1 cellular context compared by ENCODE assay signal in the genomic region with DNA sequence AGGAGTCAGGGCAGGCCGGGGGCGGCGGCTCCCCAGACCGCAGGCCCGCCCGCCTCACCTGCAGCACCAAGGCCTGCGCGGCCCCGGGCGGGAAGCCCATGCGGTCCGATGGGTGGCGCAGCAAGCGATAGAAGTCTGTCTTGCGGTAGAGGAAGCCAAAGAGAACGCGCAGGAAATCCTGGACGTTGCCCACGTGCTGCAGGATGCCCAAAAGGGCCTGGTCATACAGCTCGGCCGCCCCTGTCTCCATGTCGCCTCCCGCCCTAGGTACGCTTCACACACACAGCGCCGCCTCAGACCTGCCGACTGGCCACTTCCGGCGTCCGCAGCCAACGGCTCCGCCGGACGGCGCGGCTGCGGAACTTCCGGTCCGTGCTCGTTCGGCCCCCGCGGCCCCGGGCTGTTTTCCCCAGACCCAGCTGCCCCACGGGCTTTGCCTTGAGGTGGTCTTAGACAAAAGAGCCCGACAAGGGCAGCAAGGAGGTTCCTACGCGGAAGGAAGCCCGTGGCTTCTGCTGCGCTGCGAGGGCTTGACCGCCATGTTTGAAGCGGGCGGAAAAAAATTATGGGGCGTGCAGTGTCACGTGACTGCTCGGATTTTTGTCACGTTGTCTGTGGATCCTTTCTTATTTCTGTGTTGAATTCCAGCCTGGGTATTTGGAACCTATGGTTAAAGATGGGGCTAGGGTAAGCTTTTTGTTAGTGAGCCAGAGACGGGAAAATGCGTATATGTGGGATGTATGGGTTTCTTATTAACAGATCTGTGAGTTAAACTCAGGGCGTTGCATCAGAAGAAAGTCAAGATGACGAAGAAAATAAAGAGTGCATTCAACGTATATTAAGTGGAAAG.
TF ChIP-seq lines count a peak whose summit lies in the region.

A gene (minus strand): TSS at position 308 of the 850 bp plus-strand sequence. CDS start 58 bp downstream, at position 250.

TF ChIP-seq in HEK293, 187 proteins besides CTCF, POLR2A, EP300 and RAD21 (continued from another document and continues in another):
- TF ChIP-seq, protein P1, sequence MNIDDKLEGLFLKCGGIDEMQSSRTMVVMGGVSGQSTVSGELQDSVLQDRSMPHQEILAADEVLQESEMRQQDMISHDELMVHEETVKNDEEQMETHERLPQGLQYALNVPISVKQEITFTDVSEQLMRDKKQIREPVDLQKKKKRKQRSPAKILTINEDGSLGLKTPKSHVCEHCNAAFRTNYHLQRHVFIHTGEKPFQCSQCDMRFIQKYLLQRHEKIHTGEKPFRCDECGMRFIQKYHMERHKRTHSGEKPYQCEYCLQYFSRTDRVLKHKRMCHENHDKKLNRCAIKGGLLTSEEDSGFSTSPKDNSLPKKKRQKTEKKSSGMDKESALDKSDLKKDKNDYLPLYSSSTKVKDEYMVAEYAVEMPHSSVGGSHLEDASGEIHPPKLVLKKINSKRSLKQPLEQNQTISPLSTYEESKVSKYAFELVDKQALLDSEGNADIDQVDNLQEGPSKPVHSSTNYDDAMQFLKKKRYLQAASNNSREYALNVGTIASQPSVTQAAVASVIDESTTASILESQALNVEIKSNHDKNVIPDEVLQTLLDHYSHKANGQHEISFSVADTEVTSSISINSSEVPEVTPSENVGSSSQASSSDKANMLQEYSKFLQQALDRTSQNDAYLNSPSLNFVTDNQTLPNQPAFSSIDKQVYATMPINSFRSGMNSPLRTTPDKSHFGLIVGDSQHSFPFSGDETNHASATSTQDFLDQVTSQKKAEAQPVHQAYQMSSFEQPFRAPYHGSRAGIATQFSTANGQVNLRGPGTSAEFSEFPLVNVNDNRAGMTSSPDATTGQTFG (tag by site-specific recombination; IDR thresholded peaks at IDR 0.05; ENCODE audit: borderline replicate concordance) = no peak
- TF ChIP-seq, protein P2, sequence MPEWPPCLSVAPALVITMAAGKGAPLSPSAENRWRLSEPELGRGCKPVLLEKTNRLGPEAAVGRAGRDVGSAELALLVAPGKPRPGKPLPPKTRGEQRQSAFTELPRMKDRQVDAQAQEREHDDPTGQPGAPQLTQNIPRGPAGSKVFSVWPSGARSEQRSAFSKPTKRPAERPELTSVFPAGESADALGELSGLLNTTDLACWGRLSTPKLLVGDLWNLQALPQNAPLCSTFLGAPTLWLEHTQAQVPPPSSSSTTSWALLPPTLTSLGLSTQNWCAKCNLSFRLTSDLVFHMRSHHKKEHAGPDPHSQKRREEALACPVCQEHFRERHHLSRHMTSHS (tag by site-specific recombination; IDR thresholded peaks at IDR 0.05) = peak; percentile 64; the same call in 1 of the 2 replicates
- TF ChIP-seq ZBTB8A (tag by site-specific recombination; IDR thresholded peaks at IDR 0.05) (peak; percentile 79), ZNF530 (tag by site-specific recombination; IDR thresholded peaks at IDR 0.05; ENCODE audit: low read depth) (no peak), ZNF37A (tag by site-specific recombination; IDR thresholded peaks at IDR 0.05) (no peak), ZNF843 (tag by site-specific recombination; IDR thresholded peaks at IDR 0.05) (peak; percentile 75; the same call in 1 of the 2 replicates), SP2 (tag by site-specific recombination; IDR thresholded peaks at IDR 0.05) (peak; percentile 89), ZNF311 (tag by site-specific recombination; IDR thresholded peaks at IDR 0.05; ENCODE audit: borderline replicate concordance) (no peak), RBAK (tag by site-specific recombination; IDR thresholded peaks at IDR 0.05) (0 out of 2 replicates have a peak, but pooled peaks have one; percentile 20), SP3 (tag by site-specific recombination; IDR thresholded peaks at IDR 0.05) (peak; percentile 86), ZFP41 (tag by site-specific recombination; IDR thresholded peaks at IDR 0.05; ENCODE audit: borderline replicate concordance) (no peak), ZNF24 (tag by site-specific recombination; IDR thresholded peaks at IDR 0.05) (peak; percentile 95), ZIC2 (tag by site-specific recombination; IDR thresholded peaks at IDR 0.05) (peak; percentile 8; the same call in 1 of the 2 replicates), SP7 (tag by site-specific recombination; IDR thresholded peaks at IDR 0.05) (peak; percentile 91), KLF10 (tag by site-specific recombination; IDR thresholded peaks at IDR 0.05) (peak; percentile 81), KLF16 (tag by site-specific recombination; IDR thresholded peaks at IDR 0.05) (peak; percentile 91), ZFHX2 (tag by site-specific recombination; conservative IDR thresholded peaks at IDR 0.05) (peak; percentile 45), ZNF555 (tag by site-specific recombination; conservative IDR thresholded peaks at IDR 0.05) (no peak), YY2 (tag by site-specific recombination; IDR thresholded peaks at IDR 0.05) (peak; percentile 97; the same call in 1 of the 2 replicates), ZNF146 (tag by site-specific recombination; IDR thresholded peaks at IDR 0.05) (0 out of 2 replicates have a peak, but pooled peaks have one; percentile 29), ZNF423 (tag by site-specific recombination; IDR thresholded peaks at IDR 0.05) (0 out of 2 replicates have a peak, but pooled peaks have one; percentile 17), ZNF596 (tag by site-specific recombination; IDR thresholded peaks at IDR 0.05) (no peak), ZNF211 (tag by site-specific recombination; IDR thresholded peaks at IDR 0.05; ENCODE audit: low read depth) (no peak), ZNF19 (tag by site-specific recombination; IDR thresholded peaks at IDR 0.05; ENCODE audit: low read depth) (no peak), FEZF1 (tag by site-specific recombination; IDR thresholded peaks at IDR 0.05) (0 out of 2 replicates have a peak, but pooled peaks have one; percentile 16), EGR2 (tag by site-specific recombination; IDR thresholded peaks at IDR 0.05; ENCODE audit: low read depth) (0 out of 2 replicates have a peak, but pooled peaks have one; percentile 23), ZSCAN16 (tag by site-specific recombination; IDR thresholded peaks at IDR 0.05) (0 out of 2 replicates have a peak, but pooled peaks have one; percentile 54), GFI1B (tag by site-specific recombination; IDR thresholded peaks at IDR 0.05) (0 out of 2 replicates have a peak, but pooled peaks have one; percentile 32), ZNF660 (tag by site-specific recombination; IDR thresholded peaks at IDR 0.05) (peak; percentile 90; the same call in 1 of the 2 replicates), ZNF404 (tag by site-specific recombination; IDR thresholded peaks at IDR 0.05) (no peak), ZNF341 (tag by site-specific recombination; IDR thresholded peaks at IDR 0.05; ENCODE audit: low read depth) (peak; percentile 45; the same call in 1 of the 2 replicates), ZNF184 (tag by site-specific recombination; IDR thresholded peaks at IDR 0.05) (peak; percentile 68; the same call in 1 of the 2 replicates), ZNF624 (tag by site-specific recombination; IDR thresholded peaks at IDR 0.05) (no peak), ZNF600 (tag by site-specific recombination; IDR thresholded peaks at IDR 0.05) (peak; percentile 86), ZNF558 (tag by site-specific recombination; IDR thresholded peaks at IDR 0.05) (0 out of 2 replicates have a peak, but pooled peaks have one; percentile 52), ZBTB48 (tag by site-specific recombination; IDR thresholded peaks at IDR 0.05) (0 out of 2 replicates have a peak, but pooled peaks have one; percentile 57), TRIM28 (IDR thresholded peaks at IDR 0.05; ENCODE audit: borderline replicate concordance, low read length) (peak; percentile 32; the same call in 1 of the 2 replicates), HOXA7 (CRISPR knock-in tag; IDR thresholded peaks at IDR 0.05; ENCODE audit: borderline replicate concordance) (no peak), OSR2 (tag by site-specific recombination; IDR thresholded peaks at IDR 0.05) (0 out of 2 replicates have a peak, but pooled peaks have one; percentile 11), ZNF350 (tag by site-specific recombination; IDR thresholded peaks at IDR 0.05) (no peak), MEIS1 (CRISPR knock-in tag; IDR thresholded peaks at IDR 0.05; ENCODE audit: borderline replicate concordance) (no peak)
- TF ChIP-seq, protein P3, sequence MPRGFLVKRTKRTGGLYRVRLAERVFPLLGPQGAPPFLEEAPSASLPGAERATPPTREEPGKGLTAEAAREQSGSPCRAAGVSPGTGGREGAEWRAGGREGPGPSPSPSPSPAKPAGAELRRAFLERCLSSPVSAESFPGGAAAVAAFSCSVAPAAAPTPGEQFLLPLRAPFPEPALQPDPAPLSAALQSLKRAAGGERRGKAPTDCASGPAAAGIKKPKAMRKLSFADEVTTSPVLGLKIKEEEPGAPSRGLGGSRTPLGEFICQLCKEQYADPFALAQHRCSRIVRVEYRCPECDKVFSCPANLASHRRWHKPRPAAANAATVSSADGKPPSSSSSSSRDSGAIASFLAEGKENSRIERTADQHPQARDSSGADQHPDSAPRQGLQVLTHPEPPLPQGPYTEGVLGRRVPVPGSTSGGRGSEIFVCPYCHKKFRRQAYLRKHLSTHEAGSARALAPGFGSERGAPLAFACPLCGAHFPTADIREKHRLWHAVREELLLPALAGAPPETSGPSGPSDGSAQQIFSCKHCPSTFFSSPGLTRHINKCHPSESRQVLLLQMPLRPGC (tag by site-specific recombination; IDR thresholded peaks at IDR 0.05) = peak; percentile 83
- TF ChIP-seq, protein P4, sequence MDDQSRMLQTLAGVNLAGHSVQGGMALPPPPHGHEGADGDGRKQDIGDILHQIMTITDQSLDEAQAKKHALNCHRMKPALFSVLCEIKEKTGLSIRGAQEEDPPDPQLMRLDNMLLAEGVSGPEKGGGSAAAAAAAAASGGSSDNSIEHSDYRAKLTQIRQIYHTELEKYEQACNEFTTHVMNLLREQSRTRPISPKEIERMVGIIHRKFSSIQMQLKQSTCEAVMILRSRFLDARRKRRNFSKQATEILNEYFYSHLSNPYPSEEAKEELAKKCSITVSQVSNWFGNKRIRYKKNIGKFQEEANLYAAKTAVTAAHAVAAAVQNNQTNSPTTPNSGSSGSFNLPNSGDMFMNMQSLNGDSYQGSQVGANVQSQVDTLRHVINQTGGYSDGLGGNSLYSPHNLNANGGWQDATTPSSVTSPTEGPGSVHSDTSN (CRISPR knock-in tag; IDR thresholded peaks at IDR 0.05) = peak; percentile 76; the same call in 1 of the 2 replicates
- TF ChIP-seq, protein P5, sequence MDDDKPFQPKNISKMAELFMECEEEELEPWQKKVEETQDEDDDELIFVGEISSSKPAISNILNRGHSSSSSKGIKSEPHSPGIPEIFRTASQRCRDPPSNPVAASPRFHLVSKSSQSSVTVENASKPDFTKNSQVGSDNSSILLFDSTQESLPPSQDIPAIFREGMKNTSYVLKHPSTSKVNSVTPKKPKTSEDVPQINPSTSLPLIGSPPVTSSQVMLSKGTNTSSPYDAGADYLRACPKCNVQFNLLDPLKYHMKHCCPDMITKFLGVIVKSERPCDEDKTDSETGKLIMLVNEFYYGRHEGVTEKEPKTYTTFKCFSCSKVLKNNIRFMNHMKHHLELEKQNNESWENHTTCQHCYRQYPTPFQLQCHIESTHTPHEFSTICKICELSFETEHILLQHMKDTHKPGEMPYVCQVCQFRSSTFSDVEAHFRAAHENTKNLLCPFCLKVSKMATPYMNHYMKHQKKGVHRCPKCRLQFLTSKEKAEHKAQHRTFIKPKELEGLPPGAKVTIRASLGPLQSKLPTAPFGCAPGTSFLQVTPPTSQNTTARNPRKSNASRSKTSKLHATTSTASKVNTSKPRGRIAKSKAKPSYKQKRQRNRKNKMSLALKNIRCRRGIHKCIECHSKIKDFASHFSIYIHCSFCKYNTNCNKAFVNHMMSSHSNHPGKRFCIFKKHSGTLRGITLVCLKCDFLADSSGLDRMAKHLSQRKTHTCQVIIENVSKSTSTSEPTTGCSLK (tag by site-specific recombination; IDR thresholded peaks at IDR 0.05) = no peak
- TF ChIP-seq, protein P6, sequence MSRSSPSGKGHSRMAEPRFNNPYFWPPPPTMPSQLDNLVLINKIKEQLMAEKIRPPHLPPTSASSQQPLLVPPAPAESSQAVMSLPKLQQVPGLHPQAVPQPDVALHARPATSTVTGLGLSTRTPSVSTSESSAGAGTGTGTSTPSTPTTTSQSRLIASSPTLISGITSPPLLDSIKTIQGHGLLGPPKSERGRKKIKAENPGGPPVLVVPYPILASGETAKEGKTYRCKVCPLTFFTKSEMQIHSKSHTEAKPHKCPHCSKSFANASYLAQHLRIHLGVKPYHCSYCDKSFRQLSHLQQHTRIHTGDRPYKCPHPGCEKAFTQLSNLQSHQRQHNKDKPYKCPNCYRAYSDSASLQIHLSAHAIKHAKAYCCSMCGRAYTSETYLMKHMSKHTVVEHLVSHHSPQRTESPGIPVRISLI (tag by site-specific recombination; IDR thresholded peaks at IDR 0.05) = peak; percentile 99
- TF ChIP-seq, protein P7, sequence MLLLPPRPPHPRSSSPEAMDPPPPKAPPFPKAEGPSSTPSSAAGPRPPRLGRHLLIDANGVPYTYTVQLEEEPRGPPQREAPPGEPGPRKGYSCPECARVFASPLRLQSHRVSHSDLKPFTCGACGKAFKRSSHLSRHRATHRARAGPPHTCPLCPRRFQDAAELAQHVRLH (tag by site-specific recombination; IDR thresholded peaks at IDR 0.05) = peak; percentile 80
- TF ChIP-seq, protein P8, sequence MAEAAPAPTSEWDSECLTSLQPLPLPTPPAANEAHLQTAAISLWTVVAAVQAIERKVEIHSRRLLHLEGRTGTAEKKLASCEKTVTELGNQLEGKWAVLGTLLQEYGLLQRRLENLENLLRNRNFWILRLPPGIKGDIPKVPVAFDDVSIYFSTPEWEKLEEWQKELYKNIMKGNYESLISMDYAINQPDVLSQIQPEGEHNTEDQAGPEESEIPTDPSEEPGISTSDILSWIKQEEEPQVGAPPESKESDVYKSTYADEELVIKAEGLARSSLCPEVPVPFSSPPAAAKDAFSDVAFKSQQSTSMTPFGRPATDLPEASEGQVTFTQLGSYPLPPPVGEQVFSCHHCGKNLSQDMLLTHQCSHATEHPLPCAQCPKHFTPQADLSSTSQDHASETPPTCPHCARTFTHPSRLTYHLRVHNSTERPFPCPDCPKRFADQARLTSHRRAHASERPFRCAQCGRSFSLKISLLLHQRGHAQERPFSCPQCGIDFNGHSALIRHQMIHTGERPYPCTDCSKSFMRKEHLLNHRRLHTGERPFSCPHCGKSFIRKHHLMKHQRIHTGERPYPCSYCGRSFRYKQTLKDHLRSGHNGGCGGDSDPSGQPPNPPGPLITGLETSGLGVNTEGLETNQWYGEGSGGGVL (tag by site-specific recombination; IDR thresholded peaks at IDR 0.05) = no peak
- TF ChIP-seq, protein P9, sequence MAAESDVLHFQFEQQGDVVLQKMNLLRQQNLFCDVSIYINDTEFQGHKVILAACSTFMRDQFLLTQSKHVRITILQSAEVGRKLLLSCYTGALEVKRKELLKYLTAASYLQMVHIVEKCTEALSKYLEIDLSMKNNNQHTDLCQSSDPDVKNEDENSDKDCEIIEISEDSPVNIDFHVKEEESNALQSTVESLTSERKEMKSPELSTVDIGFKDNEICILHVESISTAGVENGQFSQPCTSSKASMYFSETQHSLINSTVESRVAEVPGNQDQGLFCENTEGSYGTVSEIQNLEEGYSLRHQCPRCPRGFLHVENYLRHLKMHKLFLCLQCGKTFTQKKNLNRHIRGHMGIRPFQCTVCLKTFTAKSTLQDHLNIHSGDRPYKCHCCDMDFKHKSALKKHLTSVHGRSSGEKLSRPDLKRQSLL (tag by site-specific recombination; IDR thresholded peaks at IDR 0.05) = peak; percentile 98
